In genomic region chr22:20747223-20747622, GRCh38 we compare ENCODE assay signal across 28 cellular contexts. TPM values are rescaled to one million over a fixed set of nuclear protein-coding genes. Genes with fewer than 3 reads are reported as not detected.
"Had no signal": no experiment of that assay in that cellular context is flagged by ENCODE, and none has a peak within 500 bp of the region (broad histone marks: within the 10 kb centered on the region; RNA-seq: fewer than 3 reads in every experiment).

No MANE protein-coding gene starts in this region.

- DNase-seq: cerebellar nuclear complex; effector CD8-positive, alpha-beta T cell; endodermal cell; foreskin fibroblast; gastrocnemius medialis; head of caudate nucleus; mesendoderm; midbrain; natural killer cell; occipital lobe; small intestine; stimulated activated CD4-positive, alpha-beta T cell treated with anti-CD3 and anti-CD28 coated beads, Interleukin-15, amount 100 ng/mL, for 24 hours; stimulated activated CD4-positive, alpha-beta T cell treated with anti-CD3 and anti-CD28 coated beads, Interleukin-2, amount 100 ng/mL, for 48 hours; stimulated activated naive CD4-positive, alpha-beta T cell; stomach; testis; tibial artery had no signal

- H3K4me3 Mint-ChIP-seq: endodermal cell, natural killer cell, type B pancreatic cell had no signal

- H3K36me3 Mint-ChIP-seq: natural killer cell, type B pancreatic cell had no signal

- H3K4me3 ChIP-seq: gastrocnemius medialis, lung, right lobe of liver, stomach, testis, tibial artery had no signal

- H3K4me1 ChIP-seq: parathyroid adenoma, right lobe of liver had no signal

- H3K4me1 Mint-ChIP-seq: endodermal cell had no signal

- H3K27ac Mint-ChIP-seq: endodermal cell, natural killer cell, progenitor cell of endocrine pancreas had no signal

- H3K9me3 Mint-ChIP-seq: endodermal cell, natural killer cell, type B pancreatic cell had no signal

- H2AFZ ChIP-seq: parathyroid adenoma had no signal

- H3K79me2 ChIP-seq: parathyroid adenoma had no signal

- H3K27ac ChIP-seq: epithelial cell of prostate, gastrocnemius medialis, parathyroid adenoma, right lobe of liver, stomach, testis, tibial artery had no signal

- ATAC-seq: esophagus mucosa, gastrocnemius medialis, left lobe of liver, natural killer cell had no signal

- H3K27me3 Mint-ChIP-seq: progenitor cell of endocrine pancreas, type B pancreatic cell had no signal

- H3K27me3 ChIP-seq: gastrocnemius medialis, right lobe of liver, stomach, testis, tibial artery had no signal

- H3K9me3 ChIP-seq: gastrocnemius medialis, right lobe of liver, stomach, testis, tibial artery had no signal

RNA-seq across cellular contexts. Expression of gene SERPIND1, which starts 26.7 kb away (rescaled TPM):
- total RNA-seq: endodermal cell, myocyte had no signal
- polyA plus RNA-seq: keratinocyte, neural cell had no signal
